In genomic region chr11:46676436-46677158, GRCh38 we compare ENCODE assay signal across 12 cellular contexts. TPM values are rescaled to one million over a fixed set of nuclear protein-coding genes. Genes with fewer than 3 reads are reported as not detected.
A peak's percentile ranks its signal among the peaks of the same experiment; 100 is the strongest.
DNase-seq lines count a peak whose midpoint lies in the region; FAIRE-seq and TF ChIP-seq lines count a peak whose summit lies in the region.
"Had no signal": no experiment of that assay in that cellular context is flagged by ENCODE, and none has a peak within 500 bp of the region (broad histone marks: within the 10 kb centered on the region; RNA-seq: fewer than 3 reads in every experiment).

No MANE protein-coding gene starts in this region.

- H2BK5ac ChIP-seq in trophoblast cell (ENCODE audit: low read depth, low read length, poor library complexity) = no peak overlapping the region

- TF ChIP-seq CTCF in DOHH2 (IDR thresholded peaks at IDR 0.05; ENCODE audit: low read depth, low read length, poor library complexity, severe bottlenecking) (no peak), Peyer's patch (IDR thresholded peaks at IDR 0.05) (no peak), endothelial cell of umbilical vein (IDR thresholded peaks at IDR 0.05; ENCODE audit: extremely low read depth in 1 of 2, insufficient read depth in 1 of 2, low read depth in 1 of 2, low read length in 2 of 2) (no peak)

- no peaks in the 10 kb centered on the region for H3K9me1 ChIP-seq in endothelial cell of umbilical vein (replicated peaks; ENCODE audit: control insufficient read depth, extremely low read depth, insufficient read depth, low read length)

- POLR2A ChIA-PET in endothelial cell of umbilical vein (lab: Charles Lee) = interaction anchor here (0.5 kb wide), 1 partner anchor 17 kb away, joined by 5 read pairs; no protein-coding TSS in a partner anchor

- no peak overlapping the region for H2BK120ac ChIP-seq in trophoblast cell (ENCODE audit: insufficient read depth, low read length, poor library complexity)

- intact Hi-C loops in endothelial cell of umbilical vein (cut with micrococcal nuclease) = no loop called here

- H3K4me2 ChIP-seq in DOHH2 (ENCODE audit: low read length) (peak overlapping the region; percentile 21; the same call in 1 of the 2 replicates), endothelial cell of umbilical vein (ENCODE audit: insufficient read depth, low read length) (no peak overlapping the region), trophoblast cell (ENCODE audit: low read length) (no peak overlapping the region)

- H3K9me3 ChIP-seq in DOHH2 (ENCODE audit: control insufficient read depth, insufficient read depth, low read length) (no peaks in the 10 kb centered on the region), Peyer's patch (no peaks in the 10 kb centered on the region), endothelial cell of umbilical vein (replicated peaks; ENCODE audit: control insufficient read depth, insufficient read depth, low read length) (no peaks in the 10 kb centered on the region), trophoblast cell (ENCODE audit: insufficient read depth, low read depth, low read length) (no peaks in the 10 kb centered on the region)

- H3K23ac ChIP-seq in trophoblast cell (ENCODE audit: low read length) = no peak overlapping the region

- H3K27ac ChIP-seq in DOHH2 (ENCODE audit: low read depth, low read length) (no peak overlapping the region), Peyer's patch (peak overlapping the region in 3 of 4 donors; percentile 10 to 63 (median 35)), endothelial cell of umbilical vein (ENCODE audit: insufficient read depth, low read depth, low read length) (no peak overlapping the region), trophoblast cell (ENCODE audit: low read depth, low read length) (no peak overlapping the region)

- H3K14ac ChIP-seq in trophoblast cell (ENCODE audit: low read length) = no peak overlapping the region

- peak overlapping the region; percentile 9 for H4K8ac ChIP-seq in trophoblast cell (ENCODE audit: low read depth, low read length)

- no peak overlapping the region for H3K18ac ChIP-seq in trophoblast cell (ENCODE audit: low read length)

- TF ChIP-seq POLR2A in Peyer's patch (IDR thresholded peaks at IDR 0.05) (no peak), endothelial cell of umbilical vein (IDR thresholded peaks at IDR 0.05; ENCODE audit: low read depth, low read length) (no peak)

- H2BK12ac ChIP-seq in trophoblast cell (ENCODE audit: low read length) = no peak overlapping the region

- no peak overlapping the region for H3K9ac ChIP-seq in endothelial cell of umbilical vein (replicated peaks; ENCODE audit: extremely low read depth, insufficient read depth, low read length)
- H3K9ac ChIP-seq in trophoblast cell (ENCODE audit: low read length) = no peak overlapping the region

- no TSS peak for BruUV-seq in endothelial cell of umbilical vein (replicated peaks; lab: Mats Ljungman, UMichigan)

- no peak for DNase-seq in Peyer's patch
- DNase-seq in endothelial cell of umbilical vein (ENCODE audit: low read depth, low spot score) = no peak
- DNase-seq in trophoblast cell = no peak
- DNase-seq in 8988T = no peak
- DNase-seq in NCI-H146 treated with DMSO at 0.1 percent for 48 hours (lab: John Stamatoyannopoulos, UW; ENCODE audit: unreplicated experiment) = no peak
- DNase-seq in globus pallidus (ENCODE audit: low spot score) = no peak
- no peak for DNase-seq in NCI-H2029 treated with DMSO at 0.1 percent for 48 hours (lab: John Stamatoyannopoulos, UW)
- DNase-seq: NCI-H2171; stimulated activated CD4-positive, alpha-beta T cell treated with anti-CD3 and anti-CD28 coated beads, Interleukin-4, amount 100 ng/mL, for 1 hour had no signal

- H4K91ac ChIP-seq in trophoblast cell (ENCODE audit: low read depth, low read length) = no peak overlapping the region

- H3K27me3 ChIP-seq in DOHH2 (ENCODE audit: control insufficient read depth, low read length) = no peaks in the 10 kb centered on the region
- no peaks in the 10 kb centered on the region for H3K27me3 ChIP-seq in Peyer's patch
- H3K27me3 ChIP-seq in endothelial cell of umbilical vein (ENCODE audit: control insufficient read depth in 2 of 2, insufficient read depth in 2 of 2, low read length in 2 of 2) = no peaks in the 10 kb centered on the region
- H3K27me3 ChIP-seq in trophoblast cell (ENCODE audit: insufficient read depth, low read length) = no peaks in the 10 kb centered on the region

- H3K4me1 ChIP-seq in DOHH2 (ENCODE audit: control insufficient read depth, low read length) (peaks cover 34% of the 10 kb centered on the region), Peyer's patch (peaks cover 9 to 19% (median 17%) of the 10 kb centered on the region in 4 donors), endothelial cell of umbilical vein (ENCODE audit: control insufficient read depth, extremely low read depth, insufficient read depth, low read length) (no peaks in the 10 kb centered on the region), trophoblast cell (ENCODE audit: control insufficient read depth in 1 of 2, insufficient read depth in 2 of 2, low read length in 2 of 2) (peaks cover 17 to 20% of the 10 kb centered on the region in 2 experiments)

- dilution Hi-C loops in endothelial cell of umbilical vein (cut with MboI; ENCODE audit: extremely low pct_ligation_motif_present, low sequenced_read_pairs) = no loop called here

- H2AFZ ChIP-seq in endothelial cell of umbilical vein (ENCODE audit: low read depth, low read length) = no peak overlapping the region
- no peak overlapping the region for H2AFZ ChIP-seq in trophoblast cell (ENCODE audit: insufficient read depth, low read length, poor library complexity)

- H3K36me3 ChIP-seq in DOHH2 (ENCODE audit: control insufficient read depth, low read length) (peaks cover 55% of the 10 kb centered on the region), Peyer's patch (peaks cover 0 to 75% (median 0%) of the 10 kb centered on the region in 3 donors), endothelial cell of umbilical vein (ENCODE audit: control insufficient read depth in 2 of 2, extremely low read depth in 1 of 2, insufficient read depth in 2 of 2, low read length in 2 of 2) (peaks cover 0 to 43% of the 10 kb centered on the region in 2 experiments), trophoblast cell (ENCODE audit: control insufficient read depth in 1 of 2, insufficient read depth in 2 of 2, low read length in 2 of 2) (peaks cover 63 to 67% of the 10 kb centered on the region in 2 experiments)

- FAIRE-seq in endothelial cell of umbilical vein (lab: Jason Lieb, UNC) = peak; percentile 54
- FAIRE-seq: G401.6, islet of Langerhans had no signal

- H4K20me1 ChIP-seq in DOHH2 (ENCODE audit: control insufficient read depth, insufficient read depth, low read depth, low read length) (no peaks in the 10 kb centered on the region), endothelial cell of umbilical vein (replicated peaks; ENCODE audit: control insufficient read depth, extremely low read depth, insufficient read depth, low read length) (no peaks in the 10 kb centered on the region)

- no peaks in the 10 kb centered on the region for H3K9me2 ChIP-seq in DOHH2 (replicated peaks; ENCODE audit: control insufficient read depth, low read length)

- no peak overlapping the region for H3K4ac ChIP-seq in trophoblast cell (ENCODE audit: low read depth, low read length)

- CTCF ChIA-PET in endothelial cell of umbilical vein (lab: Charles Lee) = no interaction called here

- H2AK5ac ChIP-seq in trophoblast cell (ENCODE audit: low read length) = peak overlapping the region; percentile 30

- peaks cover 11% of the 10 kb centered on the region for H3K79me1 ChIP-seq in trophoblast cell (ENCODE audit: low read length)

- no peak overlapping the region for H4K12ac ChIP-seq in trophoblast cell (ENCODE audit: low read depth, low read length)

- WGBS in trophoblast cell (ENCODE audit: extremely low coverage, insufficient coverage, insufficient read length) = no CpG with 5 or more reads among the region's 15 CpGs

- no peaks in the 10 kb centered on the region for H3F3A ChIP-seq in DOHH2 (ENCODE audit: control insufficient read depth, insufficient read depth)

- no peaks in the 10 kb centered on the region for H3K79me2 ChIP-seq in DOHH2 (ENCODE audit: control insufficient read depth, low read length)
- H3K79me2 ChIP-seq in endothelial cell of umbilical vein (ENCODE audit: control insufficient read depth, insufficient read depth, low read length) = no peaks in the 10 kb centered on the region
- H3K79me2 ChIP-seq in trophoblast cell (ENCODE audit: control insufficient read depth, insufficient read depth, low read length, poor library complexity) = no peaks in the 10 kb centered on the region

- H3K4me3 ChIP-seq in DOHH2 (ENCODE audit: low read length) = no peak overlapping the region
- H3K4me3 ChIP-seq in Peyer's patch = no peak overlapping the region
- no peak overlapping the region for H3K4me3 ChIP-seq in endothelial cell of umbilical vein (replicated peaks in 1 of 3; ENCODE audit: insufficient read depth in 1 of 3, low read depth in 1 of 3, low read length in 3 of 3)
- H3K4me3 ChIP-seq in trophoblast cell (ENCODE audit: low read depth, low read length) = no peak overlapping the region

RNA-seq across cellular contexts. Expression of gene ARHGAP1, which starts 23.8 kb away (rescaled TPM):
- 10 to 100 TPM; 52.0 to 85.8 (median 62.7) TPM for total RNA-seq in Peyer's patch
- total RNA-seq in endothelial cell of umbilical vein = 58.2 and 63.4 TPM in 2 replicates
- 30.9 and 31.0 TPM in 2 replicates for polyA plus RNA-seq in endothelial cell of umbilical vein
- 21.4 and 22.9 TPM in 2 replicates for polyA plus RNA-seq in endothelial cell of umbilical vein (2011; cell fraction: cytosol; rRNA removed)
- 20.7 and 26.0 TPM in 2 replicates for polyA plus RNA-seq in endothelial cell of umbilical vein (2011; cell fraction: nucleus; rRNA removed)
- 36.3 and 44.9 TPM in 2 replicates for polyA plus RNA-seq in endothelial cell of umbilical vein (2012)
- polyA minus RNA-seq in endothelial cell of umbilical vein = 73.9 and 78.7 TPM in 2 replicates
- polyA minus RNA-seq in endothelial cell of umbilical vein (2011; cell fraction: cytosol; rRNA and poly(A)+ RNA removed) = 23.8 TPM
- 17.7 and 23.4 TPM in 2 replicates for polyA minus RNA-seq in endothelial cell of umbilical vein (2011; cell fraction: nucleus; rRNA and poly(A)+ RNA removed)
- polyA plus RNA-seq in trophoblast cell (2013) = 78.4 and 80.5 TPM in 2 replicates

RNA-seq across cellular contexts. Expression of gene ZNF408, which starts 24.2 kb away (rescaled TPM):
- total RNA-seq in Peyer's patch = 10 to 100 TPM in 1 of 4 donors, 1 to 10 TPM in 3; 6.3 to 20.0 (median 8.4) TPM
- total RNA-seq in endothelial cell of umbilical vein = 10.3 and 10.9 TPM in 2 replicates
- 7.8 and 11.0 TPM in 2 replicates for polyA plus RNA-seq in endothelial cell of umbilical vein
- polyA plus RNA-seq in endothelial cell of umbilical vein (2011; cell fraction: cytosol; rRNA removed) = 5.7 and 6.7 TPM in 2 replicates
- 11.4 and 11.8 TPM in 2 replicates for polyA plus RNA-seq in endothelial cell of umbilical vein (2011; cell fraction: nucleus; rRNA removed)
- 6.2 and 7.9 TPM in 2 replicates for polyA plus RNA-seq in endothelial cell of umbilical vein (2012)
- polyA minus RNA-seq in endothelial cell of umbilical vein = 2.8 and 6.5 TPM in 2 replicates
- 5.1 TPM for polyA minus RNA-seq in endothelial cell of umbilical vein (2011; cell fraction: cytosol; rRNA and poly(A)+ RNA removed)
- polyA minus RNA-seq in endothelial cell of umbilical vein (2011; cell fraction: nucleus; rRNA and poly(A)+ RNA removed) = 6.2 and 8.8 TPM in 2 replicates
- 9.1 and 9.3 TPM in 2 replicates for polyA plus RNA-seq in trophoblast cell (2013)

RNA-seq across cellular contexts. Expression of gene F2, which starts 42.4 kb away (rescaled TPM):
- total RNA-seq in Peyer's patch (under 1 TPM in 1 of 4 donors, not detected in 3; 0.53 TPM), endothelial cell of umbilical vein (not detected in 2 replicates)
- polyA plus RNA-seq in endothelial cell of umbilical vein = 0.04 and 0.10 TPM in 2 replicates
- polyA plus RNA-seq in endothelial cell of umbilical vein (2011; cell fraction: cytosol; rRNA removed) = not detected in 2 replicates
- not detected in 2 replicates for polyA plus RNA-seq in endothelial cell of umbilical vein (2011; cell fraction: nucleus; rRNA removed)
- 0.14 TPM in 1 of 2 replicates, not detected in the other for polyA plus RNA-seq in endothelial cell of umbilical vein (2012)
- polyA minus RNA-seq in endothelial cell of umbilical vein = not detected in 2 replicates
- polyA minus RNA-seq in endothelial cell of umbilical vein (2011; cell fraction: cytosol; rRNA and poly(A)+ RNA removed) = not detected
- polyA minus RNA-seq in endothelial cell of umbilical vein (2011; cell fraction: nucleus; rRNA and poly(A)+ RNA removed) = not detected in 2 replicates
- 0.04 and 0.05 TPM in 2 replicates for polyA plus RNA-seq in trophoblast cell (2013)

RNA-seq across cellular contexts. Expression of gene ATG13, which starts 59.2 kb away (rescaled TPM):
- 100 to 1,000 TPM in 2 of 4 donors, 10 to 100 TPM in 2; 86.5 to 119 (median 106) TPM for total RNA-seq in Peyer's patch
- 66.5 and 67.3 TPM in 2 replicates for total RNA-seq in endothelial cell of umbilical vein
- polyA plus RNA-seq in endothelial cell of umbilical vein = 60.1 and 71.0 TPM in 2 replicates
- polyA plus RNA-seq in endothelial cell of umbilical vein (2011; cell fraction: cytosol; rRNA removed) = 51.2 and 56.9 TPM in 2 replicates
- 94.3 and 102 TPM in 2 replicates for polyA plus RNA-seq in endothelial cell of umbilical vein (2011; cell fraction: nucleus; rRNA removed)
- 39.0 and 39.7 TPM in 2 replicates for polyA plus RNA-seq in endothelial cell of umbilical vein (2012)
- polyA minus RNA-seq in endothelial cell of umbilical vein = 82.7 and 117 TPM in 2 replicates
- 44.4 TPM for polyA minus RNA-seq in endothelial cell of umbilical vein (2011; cell fraction: cytosol; rRNA and poly(A)+ RNA removed)
- polyA minus RNA-seq in endothelial cell of umbilical vein (2011; cell fraction: nucleus; rRNA and poly(A)+ RNA removed) = 63.6 and 70.2 TPM in 2 replicates
- polyA plus RNA-seq in trophoblast cell (2013) = 87.2 and 100 TPM in 2 replicates

RNA-seq across cellular contexts. Expression of gene HARBI1, which starts 59.6 kb away (rescaled TPM):
- 1 to 10 TPM; 3.3 to 4.4 (median 4.1) TPM for total RNA-seq in Peyer's patch
- 3.2 and 4.7 TPM in 2 replicates for total RNA-seq in endothelial cell of umbilical vein
- polyA plus RNA-seq in endothelial cell of umbilical vein = 2.7 and 3.1 TPM in 2 replicates
- polyA plus RNA-seq in endothelial cell of umbilical vein (2011; cell fraction: cytosol; rRNA removed) = 2.3 and 2.6 TPM in 2 replicates
- 2.0 and 2.5 TPM in 2 replicates for polyA plus RNA-seq in endothelial cell of umbilical vein (2011; cell fraction: nucleus; rRNA removed)
- polyA plus RNA-seq in endothelial cell of umbilical vein (2012) = 4.9 and 5.3 TPM in 2 replicates
- 5.9 and 6.2 TPM in 2 replicates for polyA minus RNA-seq in endothelial cell of umbilical vein
- polyA minus RNA-seq in endothelial cell of umbilical vein (2011; cell fraction: cytosol; rRNA and poly(A)+ RNA removed) = 2.0 TPM
- polyA minus RNA-seq in endothelial cell of umbilical vein (2011; cell fraction: nucleus; rRNA and poly(A)+ RNA removed) = 5.6 and 6.6 TPM in 2 replicates
- 3.6 and 3.7 TPM in 2 replicates for polyA plus RNA-seq in trophoblast cell (2013)

Comparison
In these comparisons a context has a peak if more than half of its experiments do, and no peak if none do; other contexts are left out.
1. H3K27ac ChIP-seq: peak in Peyer's patch (3 of 4); none in DOHH2 (single experiment), endothelial cell of umbilical vein (single experiment) and trophoblast cell (single experiment).